ENCODE assay signal across 8 cellular contexts in genomic region chr5:40797273-40798011, GRCh38. TPM values are rescaled to one million over a fixed set of nuclear protein-coding genes. Genes with fewer than 3 reads are reported as not detected.
DNase-seq lines count a peak whose midpoint lies in the region; ATAC-seq and TF ChIP-seq lines count a peak whose summit lies in the region.

No MANE protein-coding gene starts in this region.

- no peak for TF ChIP-seq CTCF in kidney epithelial cell (IDR thresholded peaks at IDR 0.05; ENCODE audit: insufficient read depth, low read length, poor library complexity, severe bottlenecking)

- peak overlapping the region; percentile 99 for H3K4me3 ChIP-seq in kidney epithelial cell (ENCODE audit: low read depth, low read length)

- DNase-seq in NCI-H1436 (lab: John Stamatoyannopoulos, UW): peak; percentile 76
- DNase-seq in NCI-H1436 treated with DMSO at 0.1 percent for 48 hours (lab: John Stamatoyannopoulos, UW): no peak
- peak; percentile 91 for DNase-seq in NCI-H2227 (lab: John Stamatoyannopoulos, UW; ENCODE audit: unreplicated experiment)
- DNase-seq in activated CD4-positive, CD25-positive, alpha-beta regulatory T cell (lab: John Stamatoyannopoulos, UW): peak; percentile 35 to 42 (median 38)
- peak; percentile 77 for DNase-seq in central memory CD4-positive, alpha-beta T cell
- peak; percentile 5 for DNase-seq in kidney epithelial cell (ENCODE audit: low read depth)
- DNase-seq in stimulated activated CD4-positive, alpha-beta T cell treated with anti-CD3 and anti-CD28 coated beads, Interleukin-15, amount 100 ng/mL, for 24 hours: peak; percentile 86

- H3K27me3 ChIP-seq in kidney epithelial cell (ENCODE audit: control insufficient read depth, insufficient read depth, low read length): no peaks in the 10 kb centered on the region

- peak; percentile 40 for ATAC-seq in HG03097 (IDR thresholded peaks at IDR 0.05; ENCODE audit: low FRiP score, unreplicated experiment)

- H3K36me3 ChIP-seq in kidney epithelial cell (ENCODE audit: control insufficient read depth, insufficient read depth, low read length): no peaks in the 10 kb centered on the region

RNA-seq across cellular contexts. Expression of gene PRKAA1, which starts 0.7 kb away (rescaled TPM):
- 46.6 and 55.2 TPM in 2 replicates for total RNA-seq in kidney epithelial cell

RNA-seq across cellular contexts. Expression of gene RPL37, which starts 37.6 kb away (rescaled TPM):
- 171 and 219 TPM in 2 replicates for total RNA-seq in kidney epithelial cell

RNA-seq across cellular contexts. Expression of gene TTC33, which starts 41.7 kb away (rescaled TPM):
- 10.7 and 13.8 TPM in 2 replicates for total RNA-seq in kidney epithelial cell

RNA-seq across cellular contexts. Expression of gene CARD6, which starts 43.7 kb away (rescaled TPM):
- total RNA-seq in kidney epithelial cell: 1.9 and 3.3 TPM in 2 replicates
